In the genomic region with DNA sequence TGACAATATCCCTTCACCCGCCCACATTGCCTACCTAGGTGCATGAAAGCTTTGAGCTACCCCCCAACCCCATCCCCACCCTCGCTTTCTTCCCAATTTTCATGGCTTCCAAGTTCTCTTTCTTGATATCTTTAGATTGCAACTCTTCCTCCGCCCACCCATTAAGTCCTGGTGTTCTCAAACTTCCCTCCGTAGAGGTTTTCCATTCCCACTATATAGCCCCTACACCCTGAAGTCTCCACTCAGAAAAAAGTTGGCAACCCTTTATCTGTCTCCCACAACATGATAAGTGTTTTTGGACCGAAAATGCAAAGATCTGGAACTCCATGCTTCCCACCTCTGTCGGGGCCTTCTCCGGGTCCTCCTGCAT, we compare ENCODE assay signal across 8 cellular contexts. TPM values are rescaled to one million over a fixed set of nuclear protein-coding genes. Genes with fewer than 3 reads are reported as not detected.
A peak's percentile ranks its signal among the peaks of the same experiment; 100 is the strongest.
DNase-seq lines count a peak whose midpoint lies in the region; ATAC-seq, FAIRE-seq and TF ChIP-seq lines count a peak whose summit lies in the region.

No MANE protein-coding gene starts in this region.

- no peak for DNase-seq in CD14-positive monocyte (ENCODE audit: low spot score)
- no peak for DNase-seq in H1 (ENCODE audit: low read depth in 1 of 2, low spot score in 2 of 2)
- no peak for DNase-seq in activated CD4-positive, CD25-positive, alpha-beta regulatory T cell treated with anti-CD3 and anti-CD28 coated beads, Interleukin-2, amount 50 U/mL, for 72 hours
- DNase-seq in sciatic nerve (ENCODE audit: low spot score): no peak
- DNase-seq in stimulated activated CD4-positive, alpha-beta T cell treated with anti-CD3 and anti-CD28 coated beads, Interleukin-2, amount 100 ng/mL, for 24 hours: no peak

- no peak overlapping the region for H3K23ac ChIP-seq in H1 (ENCODE audit: insufficient read length)

- H3K4me3 Mint-ChIP-seq in CD14-positive monocyte: peak overlapping the region; percentile 80 to 92

- peak overlapping the region in 6 of 7 donors; percentile 18 to 89 (median 64) for H3K27ac Mint-ChIP-seq in CD14-positive monocyte

- no peak overlapping the region for H3K4ac ChIP-seq in H1 (replicated peaks; ENCODE audit: insufficient read length, low read depth, low read length)

- H3K23me2 ChIP-seq in H1 (ENCODE audit: low read depth, low read length): peaks cover 11% of the 10 kb centered on the region; the same call in 1 of the 2 replicates

- ATAC-seq in GM19455 (IDR thresholded peaks at IDR 0.05; ENCODE audit: unreplicated experiment) (no peak), sciatic nerve (no peak)

- TF ChIP-seq EP300 in H1 (IDR thresholded peaks at IDR 0.05; ENCODE audit: borderline replicate concordance in 1 of 2, low read depth in 2 of 2, low read length in 2 of 2): no peak
- no peak for TF ChIP-seq EP300 in neural cell (conservative IDR thresholded peaks at IDR 0.05; ENCODE audit: poor library complexity, severe bottlenecking)

- H3K9ac ChIP-seq in OCI-LY1 (ENCODE audit: low read length) (peak overlapping the region; percentile 67), H1 (replicated peaks in 1 of 4; ENCODE audit: extremely low read depth in 1 of 4, low read depth in 3 of 4, low read length in 3 of 4) (peak overlapping the region in 3 of 4 experiments; percentile 38 to 62 (median 49); a peak in 3 of 7 replicates), neural cell (ENCODE audit: low read length) (peak overlapping the region; percentile 90)

- TF ChIP-seq CTCF in CD14-positive monocyte (IDR thresholded peaks at IDR 0.05): no peak
- no peak for TF ChIP-seq CTCF in OCI-LY1 (IDR thresholded peaks at IDR 0.05; ENCODE audit: low read length)
- no peak for TF ChIP-seq CTCF in H1 (IDR thresholded peaks at IDR 0.05; ENCODE audit: control extremely low read depth in 1 of 3, insufficient read depth in 1 of 3, low read depth in 1 of 3, low read length in 3 of 3)
- no peak for TF ChIP-seq CTCF in neural cell (IDR thresholded peaks at IDR 0.05; ENCODE audit: poor library complexity, severe bottlenecking)

- no peak overlapping the region for H2AK5ac ChIP-seq in H1 (ENCODE audit: low read depth, low read length)

- H3K9me3 Mint-ChIP-seq in CD14-positive monocyte: peaks cover 0 to 2% (median 0%) of the 10 kb centered on the region in 7 donors

- H3K4me3 ChIP-seq in OCI-LY1 (ENCODE audit: low read depth, low read length, poor library complexity, severe bottlenecking): peak overlapping the region; percentile 94
- H3K4me3 ChIP-seq in H1 (ENCODE audit: extremely low read depth in 1 of 4, insufficient read depth in 2 of 4, low read depth in 3 of 4, low read length in 4 of 4): peak overlapping the region; percentile 59 to 83 (median 78)
- peak overlapping the region; percentile 88 for H3K4me3 ChIP-seq in neural cell (ENCODE audit: low read length)

- peak overlapping the region; percentile 1 for H3K27ac ChIP-seq in OCI-LY1 (ENCODE audit: low read depth, low read length, poor library complexity, severe bottlenecking)
- no peak overlapping the region for H3K27ac ChIP-seq in H1 (ENCODE audit: low read depth, low read length)
- H3K27ac ChIP-seq in neural cell (ENCODE audit: low read length): no peak overlapping the region

- H2BK120ac ChIP-seq in H1 (replicated peaks; ENCODE audit: low read depth, low read length): no peak overlapping the region

- H2BK20ac ChIP-seq in H1 (ENCODE audit: low read length): no peak overlapping the region

- no peak for TF ChIP-seq RAD21 in H1 (IDR thresholded peaks at IDR 0.05 in 1 of 2, conservative IDR thresholded peaks at IDR 0.05 in 1 of 2; ENCODE audit: low read depth in 2 of 2, low read length in 2 of 2)
- no peak for TF ChIP-seq RAD21 in neural cell (conservative IDR thresholded peaks at IDR 0.05)

- no peak overlapping the region for H4K91ac ChIP-seq in H1 (replicated peaks; ENCODE audit: insufficient read length, low read length)

- H3K14ac ChIP-seq in H1 (ENCODE audit: insufficient read length): no peak overlapping the region

- H2BK12ac ChIP-seq in H1 (ENCODE audit: low read depth, low read length): no peak overlapping the region

- intact Hi-C loops in CD14-positive monocyte (cut with micrococcal nuclease) (no loop called here), sciatic nerve (cut with DNase I) (no loop called here)

- H4K5ac ChIP-seq in H1 (ENCODE audit: insufficient read length, low read depth, low read length): no peak overlapping the region

- TF ChIP-seq POLR2A in H1 (IDR thresholded peaks at IDR 0.05; ENCODE audit: control extremely low read depth in 1 of 2, low read depth in 2 of 2, low read length in 2 of 2): no peak

- no peak for FAIRE-seq in H1 (lab: Jason Lieb, UNC)

- peaks cover 51% of the 10 kb centered on the region for H3K4me1 ChIP-seq in OCI-LY1 (ENCODE audit: insufficient read depth, low read length, severe bottlenecking)
- H3K4me1 ChIP-seq in H1 (replicated peaks in 1 of 4; ENCODE audit: control insufficient read depth in 3 of 4, insufficient read depth in 4 of 4, low read length in 3 of 4): peaks cover 0 to 6% (median 2%) of the 10 kb centered on the region in 4 experiments; a peak in 3 of 7 replicates

- H3K36me3 ChIP-seq in OCI-LY1 (ENCODE audit: insufficient read depth, low read length) (0 out of 2 replicates have a peak, but pooled peaks cover under 1% of the 10 kb centered on the region), H1 (ENCODE audit: control insufficient read depth in 2 of 4, insufficient read depth in 4 of 4, low read length in 3 of 4) (no peaks in the 10 kb centered on the region), neural cell (ENCODE audit: insufficient read depth, low read length) (no peaks in the 10 kb centered on the region)

- no peaks in the 10 kb centered on the region for H3K27me3 Mint-ChIP-seq in CD14-positive monocyte (ENCODE audit: low read depth in 3 of 3)

- no peak overlapping the region for H4K8ac ChIP-seq in H1 (ENCODE audit: extremely low read depth, insufficient read depth, low read length)

- no peak overlapping the region for H2BK5ac ChIP-seq in H1 (ENCODE audit: low read depth, low read length)

- H3K4me2 ChIP-seq in OCI-LY1 (ENCODE audit: low read length) (peak overlapping the region; percentile 98), H1 (ENCODE audit: insufficient read depth in 1 of 2, low read depth in 2 of 2, low read length in 2 of 2) (peak overlapping the region; percentile 74 to 95), neural cell (ENCODE audit: low read length) (peak overlapping the region; percentile 87)

- H3K79me2 ChIP-seq in OCI-LY1 (ENCODE audit: insufficient read depth, low read length) (no peaks in the 10 kb centered on the region), H1 (ENCODE audit: control insufficient read depth in 1 of 2, insufficient read depth in 2 of 2, low read length in 2 of 2) (no peaks in the 10 kb centered on the region), neural cell (replicated peaks; ENCODE audit: insufficient read depth, low read length) (peaks cover 6% of the 10 kb centered on the region)

- H3K9me3 ChIP-seq in OCI-LY1 (ENCODE audit: low read length) (no peaks in the 10 kb centered on the region), H1 (ENCODE audit: insufficient read depth in 2 of 2, low read depth in 1 of 2, low read length in 1 of 2) (no peaks in the 10 kb centered on the region), neural cell (ENCODE audit: low read length) (no peaks in the 10 kb centered on the region)

- H2BK15ac ChIP-seq in H1 (ENCODE audit: low read length): no peak overlapping the region

- peaks cover 30% of the 10 kb centered on the region for H3K4me1 Mint-ChIP-seq in CD14-positive monocyte

- H3K79me1 ChIP-seq in H1 (ENCODE audit: low read depth, low read length): no peaks in the 10 kb centered on the region

- 39% methylated on average over 7 of the region's 7 CpGs; no CpG with 5 or more reads in 1 of the 2 experiments for WGBS in H1 (ENCODE audit: extremely low coverage in 1 of 2, insufficient coverage in 1 of 2, insufficient read length in 1 of 2, insufficient replicate concordance in 2 of 2, low coverage in 1 of 2, low lambda C conversion rate in 2 of 2, missing lambda C conversion rate in 1 of 2), 2 experiments

- CTCF ChIA-PET in H1 (lab: Charles Lee; ENCODE audit: partially characterized antibody): interaction anchor here (0.5 to 1.7 kb wide), 2 partner anchors 18 to 26 kb away, joined by 3 to 5 read pairs; partner anchors contain the start of gene CHCHD10

- no peak overlapping the region for H3K56ac ChIP-seq in H1 (replicated peaks; ENCODE audit: insufficient read length, low read depth, low read length)

- H3F3A ChIP-seq in OCI-LY1 (ENCODE audit: insufficient read depth, low read length) (no peaks in the 10 kb centered on the region), neural cell (ENCODE audit: insufficient read depth, low read length, poor library complexity, severe bottlenecking) (no peaks in the 10 kb centered on the region)

- H3K18ac ChIP-seq in H1 (ENCODE audit: extremely low read depth, low read length): no peak overlapping the region

- POLR2A ChIA-PET in H1 (lab: Charles Lee; ENCODE audit: partially characterized antibody): interaction anchor here (0.9 to 2.3 kb wide), 5 partner anchors 13 to 99 kb away, joined by 3 to 8 read pairs (median 3); partner anchors contain the start of gene CHCHD10

- no peaks in the 10 kb centered on the region for H3K27me3 ChIP-seq in OCI-LY1 (ENCODE audit: insufficient read depth, low read length)
- no peaks in the 10 kb centered on the region for H3K27me3 ChIP-seq in H1 (replicated peaks in 1 of 4; ENCODE audit: control insufficient read depth in 3 of 4, extremely low read depth in 1 of 4, insufficient read depth in 3 of 4, low read length in 3 of 4)
- H3K27me3 ChIP-seq in neural cell (ENCODE audit: insufficient read depth, low read depth, low read length): no peaks in the 10 kb centered on the region

- H2AFZ ChIP-seq in OCI-LY1 (ENCODE audit: low read length) (no peak overlapping the region), H1 (ENCODE audit: low read length) (peak overlapping the region; percentile 78; the same call in 1 of the 2 replicates), neural cell (ENCODE audit: low read depth, low read length) (peak overlapping the region; percentile 67)

- no peaks in the 10 kb centered on the region for H4K20me1 ChIP-seq in OCI-LY1 (ENCODE audit: insufficient read depth, low read length)
- no peaks in the 10 kb centered on the region for H4K20me1 ChIP-seq in H1 (replicated peaks in 1 of 2; ENCODE audit: control insufficient read depth in 1 of 2, insufficient read depth in 2 of 2, low read length in 2 of 2)
- no peaks in the 10 kb centered on the region for H4K20me1 ChIP-seq in neural cell (ENCODE audit: insufficient read depth)

- H3K9me2 ChIP-seq in OCI-LY1 (ENCODE audit: low read depth, low read length) (no peaks in the 10 kb centered on the region), neural cell (ENCODE audit: insufficient read depth, low read length) (no peaks in the 10 kb centered on the region)

- H3K36me3 Mint-ChIP-seq in CD14-positive monocyte: no peaks in the 10 kb centered on the region

RNA-seq across cellular contexts. Expression of gene ZNF70, which starts 0.6 kb away (rescaled TPM):
- polyA plus RNA-seq in CD14-positive monocyte (under 1 TPM; 0.04 to 0.09 TPM), H1 (2011; rRNA removed) (1.1 and 1.2 TPM in 2 replicates), neural cell (1.3 and 1.5 TPM in 2 replicates)
- 2.6 and 3.2 TPM in 2 replicates for total RNA-seq in H1 (2021; fragmentation: NEBNext Ultra II Directional; extraction: Animal tissue kit (Norgen Biotek cat#: 25700))
- 0.89 TPM for polyA plus RNA-seq in H1 (2011; cell fraction: cytosol; rRNA removed)
- 2.0 TPM for polyA plus RNA-seq in H1 (2011; cell fraction: nucleus; rRNA removed)
- 1.2 to 1.7 TPM (median 1.3 TPM) in 4 replicates for polyA plus RNA-seq in H1 (2012, experiment 1 of 2)
- 1.00 TPM for polyA plus RNA-seq in H1 (2012, experiment 2 of 2)
- polyA plus RNA-seq in H1 (2013, experiment 1 of 2): 1.6 TPM
- polyA plus RNA-seq in H1 (2013, experiment 2 of 2): 1.5 TPM
- polyA minus RNA-seq in H1 (2011; rRNA and poly(A)+ RNA removed): 2.6 and 2.7 TPM in 2 replicates
- 1.5 TPM for polyA minus RNA-seq in H1 (2011; cell fraction: cytosol; rRNA and poly(A)+ RNA removed)
- 2.0 TPM for polyA minus RNA-seq in H1 (2011; cell fraction: nucleus; rRNA and poly(A)+ RNA removed)
- polyA minus RNA-seq in neural cell: 4.6 and 5.6 TPM in 2 replicates
- total RNA-seq in sciatic nerve: 11.2 TPM

RNA-seq across cellular contexts. Expression of gene VPREB3, which starts 3.9 kb away (rescaled TPM):
- polyA plus RNA-seq in CD14-positive monocyte (1 to 10 TPM; 1.0 TPM), H1 (2011; rRNA removed) (4.0 and 4.6 TPM in 2 replicates), neural cell (not detected in 2 replicates)
- 0.52 and 0.77 TPM in 2 replicates for total RNA-seq in H1 (2021; fragmentation: NEBNext Ultra II Directional; extraction: Animal tissue kit (Norgen Biotek cat#: 25700))
- polyA plus RNA-seq in H1 (2011; cell fraction: cytosol; rRNA removed): 1.8 TPM
- 1.6 TPM for polyA plus RNA-seq in H1 (2011; cell fraction: nucleus; rRNA removed)
- polyA plus RNA-seq in H1 (2012, experiment 1 of 2): 0.51 to 1.8 TPM (median 0.82 TPM) in 3 of 4 replicates, not detected in the other
- 1.7 TPM for polyA plus RNA-seq in H1 (2012, experiment 2 of 2)
- polyA plus RNA-seq in H1 (2013, experiment 1 of 2): 0.99 TPM
- polyA plus RNA-seq in H1 (2013, experiment 2 of 2): 1.3 TPM
- 0.98 and 1.1 TPM in 2 replicates for polyA minus RNA-seq in H1 (2011; rRNA and poly(A)+ RNA removed)
- polyA minus RNA-seq in H1 (2011; cell fraction: cytosol; rRNA and poly(A)+ RNA removed): 2.9 TPM
- 2.1 TPM for polyA minus RNA-seq in H1 (2011; cell fraction: nucleus; rRNA and poly(A)+ RNA removed)
- not detected in 2 replicates for polyA minus RNA-seq in neural cell
- not detected for total RNA-seq in sciatic nerve

RNA-seq across cellular contexts. Expression of gene C22orf15, which starts 12.4 kb away (rescaled TPM):
- polyA plus RNA-seq in CD14-positive monocyte (under 1 TPM in 1 of 2 donors, not detected in 1; 0.29 TPM), H1 (2011; rRNA removed) (4.2 and 6.9 TPM in 2 replicates), neural cell (not detected in 2 replicates)
- 2.3 and 4.9 TPM in 2 replicates for total RNA-seq in H1 (2021; fragmentation: NEBNext Ultra II Directional; extraction: Animal tissue kit (Norgen Biotek cat#: 25700))
- 7.1 TPM for polyA plus RNA-seq in H1 (2011; cell fraction: cytosol; rRNA removed)
- polyA plus RNA-seq in H1 (2011; cell fraction: nucleus; rRNA removed): 19.9 TPM
- 3.1 to 5.6 TPM (median 4.3 TPM) in 4 replicates for polyA plus RNA-seq in H1 (2012, experiment 1 of 2)
- polyA plus RNA-seq in H1 (2012, experiment 2 of 2): 4.1 TPM
- 2.6 TPM for polyA plus RNA-seq in H1 (2013, experiment 1 of 2)
- 3.1 TPM for polyA plus RNA-seq in H1 (2013, experiment 2 of 2)
- 1.3 and 2.0 TPM in 2 replicates for polyA minus RNA-seq in H1 (2011; rRNA and poly(A)+ RNA removed)
- polyA minus RNA-seq in H1 (2011; cell fraction: cytosol; rRNA and poly(A)+ RNA removed): not detected
- 2.2 TPM for polyA minus RNA-seq in H1 (2011; cell fraction: nucleus; rRNA and poly(A)+ RNA removed)
- not detected in 2 replicates for polyA minus RNA-seq in neural cell
- 0.49 TPM for total RNA-seq in sciatic nerve

RNA-seq across cellular contexts. Expression of gene CHCHD10, which starts 17.4 kb away (rescaled TPM):
- polyA plus RNA-seq in CD14-positive monocyte (10 to 100 TPM; 15.3 to 26.8 TPM), H1 (2011; rRNA removed) (58.3 and 109 TPM in 2 replicates), neural cell (3.8 TPM in 1 of 2 replicates, not detected in the other)
- total RNA-seq in H1 (2021; fragmentation: NEBNext Ultra II Directional; extraction: Animal tissue kit (Norgen Biotek cat#: 25700)): 94.5 and 104 TPM in 2 replicates
- polyA plus RNA-seq in H1 (2011; cell fraction: cytosol; rRNA removed): 40.4 TPM
- 99.4 TPM for polyA plus RNA-seq in H1 (2011; cell fraction: nucleus; rRNA removed)
- polyA plus RNA-seq in H1 (2012, experiment 1 of 2): 92.7 to 174 TPM (median 154 TPM) in 4 replicates
- 107 TPM for polyA plus RNA-seq in H1 (2012, experiment 2 of 2)
- polyA plus RNA-seq in H1 (2013, experiment 1 of 2): 237 TPM
- 229 TPM for polyA plus RNA-seq in H1 (2013, experiment 2 of 2)
- polyA minus RNA-seq in H1 (2011; rRNA and poly(A)+ RNA removed): 30.5 and 40.0 TPM in 2 replicates
- 61.1 TPM for polyA minus RNA-seq in H1 (2011; cell fraction: cytosol; rRNA and poly(A)+ RNA removed)
- polyA minus RNA-seq in H1 (2011; cell fraction: nucleus; rRNA and poly(A)+ RNA removed): 35.8 TPM
- 3.2 and 8.1 TPM in 2 replicates for polyA minus RNA-seq in neural cell
- 32.5 TPM for total RNA-seq in sciatic nerve

RNA-seq across cellular contexts. Expression of gene MMP11, which starts 22.3 kb away (rescaled TPM):
- polyA plus RNA-seq in CD14-positive monocyte: not detected
- total RNA-seq in H1 (2021; fragmentation: NEBNext Ultra II Directional; extraction: Animal tissue kit (Norgen Biotek cat#: 25700)): 9.6 and 10.2 TPM in 2 replicates
- 18.3 and 29.7 TPM in 2 replicates for polyA plus RNA-seq in H1 (2011; rRNA removed)
- polyA plus RNA-seq in H1 (2011; cell fraction: cytosol; rRNA removed): 18.5 TPM
- polyA plus RNA-seq in H1 (2011; cell fraction: nucleus; rRNA removed): 34.3 TPM
- polyA plus RNA-seq in H1 (2012, experiment 1 of 2): 5.6 to 13.4 TPM (median 10.3 TPM) in 4 replicates
- 9.7 TPM for polyA plus RNA-seq in H1 (2012, experiment 2 of 2)
- 7.1 TPM for polyA plus RNA-seq in H1 (2013, experiment 1 of 2)
- polyA plus RNA-seq in H1 (2013, experiment 2 of 2): 7.1 TPM
- polyA minus RNA-seq in H1 (2011; rRNA and poly(A)+ RNA removed): 11.1 and 12.8 TPM in 2 replicates
- polyA minus RNA-seq in H1 (2011; cell fraction: cytosol; rRNA and poly(A)+ RNA removed): 6.0 TPM
- polyA minus RNA-seq in H1 (2011; cell fraction: nucleus; rRNA and poly(A)+ RNA removed): 9.4 TPM
- 9.3 and 12.2 TPM in 2 replicates for polyA plus RNA-seq in neural cell
- polyA minus RNA-seq in neural cell: 6.3 and 9.3 TPM in 2 replicates
- total RNA-seq in sciatic nerve: 3.9 TPM
